In the genomic region with DNA sequence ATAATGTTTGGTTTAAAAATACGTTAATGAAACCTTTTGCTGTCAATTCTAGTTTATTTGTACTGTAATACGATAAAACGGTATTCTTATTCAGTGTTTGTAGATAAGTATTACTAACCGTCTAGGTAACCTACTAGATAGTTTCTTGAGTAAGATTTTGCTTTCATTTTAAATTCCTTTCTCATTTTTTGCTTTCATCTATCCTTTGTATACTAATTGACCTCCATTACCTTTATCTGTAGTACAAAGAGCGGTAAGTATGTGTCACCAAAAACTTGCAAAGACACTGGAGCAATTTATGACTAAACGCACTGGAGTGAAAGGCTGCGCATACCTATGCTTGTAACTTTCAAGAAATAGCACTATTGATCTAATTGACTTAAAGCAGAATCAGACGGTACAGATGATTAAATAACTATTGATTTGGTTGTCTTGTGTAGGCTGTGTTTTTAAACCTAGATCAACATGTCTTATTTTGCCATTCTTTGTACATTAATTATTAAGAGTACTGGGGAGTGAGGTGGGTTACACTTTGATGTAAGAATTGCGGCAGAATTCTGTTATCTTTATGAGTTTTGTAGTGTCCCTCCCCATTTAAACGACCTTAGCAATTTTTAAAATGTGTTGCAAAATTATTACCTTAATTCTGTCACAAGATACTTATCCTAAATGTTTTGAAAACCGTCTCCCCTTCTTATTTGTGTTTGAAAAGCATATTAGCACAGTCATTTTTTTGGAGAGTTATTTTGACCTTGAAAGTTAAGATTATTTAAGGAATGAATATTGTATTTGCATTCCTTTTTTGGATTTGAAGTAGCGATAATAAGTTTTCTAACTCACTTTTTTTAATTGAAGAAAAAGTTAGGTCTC, we compare ENCODE assay signal across 8 cellular contexts. TPM values are rescaled to one million over a fixed set of nuclear protein-coding genes. Genes with fewer than 3 reads are reported as not detected.
A peak's percentile ranks its signal among the peaks of the same experiment; 100 is the strongest.
DNase-seq lines count a peak whose midpoint lies in the region; ATAC-seq lines count a peak whose summit lies in the region.

No MANE protein-coding gene starts in this region.

- intact Hi-C loops in activated T-helper 2 cell treated with anti-CD3 and anti-CD28 coated beads, Interferon-gamma antibody, Interleukin-2, Interleukin-4, amounts not matched to agents 10 μg/mL and 5 μg/mL and 100 μg/mL, durations not matched to agents 14 hours and 24 hours and 36 hours (cut with micrococcal nuclease), result loop anchor here (1.0 to 5.0 kb wide), 7 partner anchors 23 to 1457 kb away; a partner anchor contains a TSS

- H3K9ac ChIP-seq in iPS-18a (ENCODE audit: low read length), result peak overlapping the region; percentile 89

- peak overlapping the region; percentile 97 for H3K4me3 Mint-ChIP-seq in activated T-helper 2 cell treated with anti-CD3 and anti-CD28 coated beads, Interferon-gamma antibody, Interleukin-2, Interleukin-4, amounts not matched to agents 10 μg/mL and 5 μg/mL and 100 μg/mL, durations not matched to agents 14 hours and 24 hours and 36 hours (ENCODE audit: low read depth)
- peak overlapping the region; percentile 40 to 95 for H3K4me3 Mint-ChIP-seq in stimulated activated naive B cell treated with anti-CD40 and anti-IgM and Interleukin-4, amounts not matched to agents 10 μg/mL and 1 μg/mL and 100 μg/mL, for 72 hours

- H3K27me3 ChIP-seq in iPS-18a (ENCODE audit: control insufficient read depth, insufficient read depth, low read length), result peaks cover 4% of the 10 kb centered on the region

- peak overlapping the region; percentile 92 for H3K27ac Mint-ChIP-seq in activated T-helper 2 cell treated with anti-CD3 and anti-CD28 coated beads, Interferon-gamma antibody, Interleukin-2, Interleukin-4, amounts not matched to agents 10 μg/mL and 5 μg/mL and 100 μg/mL, durations not matched to agents 14 hours and 24 hours and 36 hours
- H3K27ac Mint-ChIP-seq in stimulated activated naive B cell treated with anti-CD40 and anti-IgM and Interleukin-4, amounts not matched to agents 10 μg/mL and 1 μg/mL and 100 μg/mL, for 72 hours, result peak overlapping the region; percentile 92

- peaks cover 29% of the 10 kb centered on the region for H3K4me1 ChIP-seq in iPS-18a (ENCODE audit: control insufficient read depth, low read depth, low read length)

- H3K27me3 Mint-ChIP-seq in activated T-helper 2 cell treated with anti-CD3 and anti-CD28 coated beads, Interferon-gamma antibody, Interleukin-2, Interleukin-4, amounts not matched to agents 10 μg/mL and 5 μg/mL and 100 μg/mL, durations not matched to agents 14 hours and 24 hours and 36 hours (ENCODE audit: low read depth), result peaks cover 20% of the 10 kb centered on the region
- H3K27me3 Mint-ChIP-seq in stimulated activated naive B cell treated with anti-CD40 and anti-IgM and Interleukin-4, amounts not matched to agents 10 μg/mL and 1 μg/mL and 100 μg/mL, for 72 hours, result no peaks in the 10 kb centered on the region

- H3K4me3 ChIP-seq in iPS-18a (ENCODE audit: low read length), result peak overlapping the region; percentile 94

- H3K36me3 ChIP-seq in iPS-18a (ENCODE audit: control insufficient read depth, low read depth, low read length), result no peaks in the 10 kb centered on the region

- H3K9me3 ChIP-seq in iPS-18a (ENCODE audit: control insufficient read depth, low read depth, low read length), result no peaks in the 10 kb centered on the region

- no peaks in the 10 kb centered on the region for H3K9me3 Mint-ChIP-seq in activated T-helper 2 cell treated with anti-CD3 and anti-CD28 coated beads, Interferon-gamma antibody, Interleukin-2, Interleukin-4, amounts not matched to agents 10 μg/mL and 5 μg/mL and 100 μg/mL, durations not matched to agents 14 hours and 24 hours and 36 hours
- H3K9me3 Mint-ChIP-seq in stimulated activated naive B cell treated with anti-CD40 and anti-IgM and Interleukin-4, amounts not matched to agents 10 μg/mL and 1 μg/mL and 100 μg/mL, for 72 hours, result no peaks in the 10 kb centered on the region

- DNase-seq in activated naive CD4-positive, alpha-beta T cell treated with Interleukin-2 at 50 U/mL for 16 hours, result peak; percentile 14
- no peak for DNase-seq in activated naive CD4-positive, alpha-beta T cell (lab: John Stamatoyannopoulos, UW)
- no peak for DNase-seq in activated T-helper 2 cell treated with anti-CD3 and anti-CD28 coated beads, Interferon-gamma antibody, Interleukin-2, Interleukin-4, amounts not matched to agents 10 μg/mL and 5 μg/mL and 100 μg/mL, durations not matched to agents 14 hours and 24 hours and 36 hours (ENCODE audit: low spot score)
- no peak for DNase-seq in stimulated activated naive B cell treated with anti-CD40 and anti-IgM and Interleukin-4, amounts not matched to agents 10 μg/mL and 1 μg/mL and 100 μg/mL, for 72 hours
- DNase-seq in SW 1271 (lab: John Stamatoyannopoulos, UW), result no peak
- DNase-seq in GF-D8 (lab: John Stamatoyannopoulos, UW), result no peak
- DNase-seq in epidermal melanocyte (ENCODE audit: insufficient read length, low spot score), result no peak

- H3K36me3 Mint-ChIP-seq in activated T-helper 2 cell treated with anti-CD3 and anti-CD28 coated beads, Interferon-gamma antibody, Interleukin-2, Interleukin-4, amounts not matched to agents 10 μg/mL and 5 μg/mL and 100 μg/mL, durations not matched to agents 14 hours and 24 hours and 36 hours (ENCODE audit: low read depth), result no peaks in the 10 kb centered on the region
- peaks cover 0 to 4% of the 10 kb centered on the region in 2 donors for H3K36me3 Mint-ChIP-seq in stimulated activated naive B cell treated with anti-CD40 and anti-IgM and Interleukin-4, amounts not matched to agents 10 μg/mL and 1 μg/mL and 100 μg/mL, for 72 hours

- ATAC-seq in stimulated activated naive B cell treated with anti-CD40 and anti-IgM and Interleukin-4, amounts not matched to agents 10 μg/mL and 1 μg/mL and 100 μg/mL, for 72 hours (replicated peaks), result no peak

- peaks cover 38% of the 10 kb centered on the region for H3K4me1 Mint-ChIP-seq in activated T-helper 2 cell treated with anti-CD3 and anti-CD28 coated beads, Interferon-gamma antibody, Interleukin-2, Interleukin-4, amounts not matched to agents 10 μg/mL and 5 μg/mL and 100 μg/mL, durations not matched to agents 14 hours and 24 hours and 36 hours (ENCODE audit: low read depth)
- H3K4me1 Mint-ChIP-seq in stimulated activated naive B cell treated with anti-CD40 and anti-IgM and Interleukin-4, amounts not matched to agents 10 μg/mL and 1 μg/mL and 100 μg/mL, for 72 hours, result peaks cover 19 to 49% of the 10 kb centered on the region in 2 donors

- H3K27ac ChIP-seq in iPS-18a (ENCODE audit: low read length), result no peak overlapping the region

RNA-seq across cellular contexts. Expression of a gene that starts 1.9 kb away (rescaled TPM):
- 31.8 and 32.1 TPM in 2 replicates for total RNA-seq in activated T-helper 2 cell treated with anti-CD3 and anti-CD28 coated beads, Interferon-gamma antibody, Interleukin-2, Interleukin-4, amounts not matched to agents 10 μg/mL and 5 μg/mL and 100 μg/mL, durations not matched to agents 14 hours and 24 hours and 36 hours
